In the genomic region with DNA sequence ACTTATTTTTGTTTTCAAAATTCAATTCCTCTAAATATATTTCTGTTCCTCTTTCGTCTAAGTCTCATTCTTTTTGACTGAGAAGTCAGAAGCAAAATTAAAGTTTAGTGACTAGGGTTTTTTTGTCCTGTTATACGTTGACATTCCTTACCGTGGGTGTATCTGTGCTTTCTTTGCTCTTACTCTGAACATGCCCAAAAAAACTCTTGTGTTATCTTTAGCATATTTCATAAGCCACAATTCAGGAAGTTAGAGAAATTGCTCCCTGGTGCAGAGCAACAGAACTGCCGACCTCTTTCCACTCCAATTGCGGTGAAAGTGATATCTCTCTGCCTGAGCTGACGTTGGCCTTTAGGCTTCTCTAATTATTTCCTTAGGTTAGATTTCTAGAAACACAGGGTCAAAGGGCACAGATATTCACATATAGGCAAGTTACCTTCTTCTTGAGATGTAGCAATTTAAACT, we compare ENCODE assay signal across 9 cellular contexts.
A peak's percentile ranks its signal among the peaks of the same experiment; 100 is the strongest.
DNase-seq lines count a peak whose midpoint lies in the region; ATAC-seq, FAIRE-seq and TF ChIP-seq lines count a peak whose summit lies in the region.
"Had no signal": no experiment of that assay in that cellular context is flagged by ENCODE, and none has a peak within 500 bp of the region (broad histone marks: within the 10 kb centered on the region; RNA-seq: fewer than 3 reads in every experiment).

No MANE protein-coding gene starts in this region.

- intact Hi-C loops in kidney (cut with DNase I): no loop called here

- 3 to 48% (median 3%) methylated on average over 6 of the region's 6 CpGs for WGBS in adipose tissue, 3 donors

- H3K27ac ChIP-seq in adipose tissue (ENCODE audit: low read depth, low read length) (peak overlapping the region; percentile 95), kidney (ENCODE audit: low read depth in 2 of 2, low read length in 2 of 2) (peak overlapping the region; percentile 92 to 94)
- H3K27ac ChIP-seq: VCaP had no signal

- peak; percentile 21 for ATAC-seq in GM19043 (IDR thresholded peaks at IDR 0.05; ENCODE audit: low read depth, unreplicated experiment)

- peaks cover 12 to 15% of the 10 kb centered on the region in 2 donors for H3K4me1 ChIP-seq in kidney (ENCODE audit: control insufficient read depth in 1 of 2, insufficient read depth in 1 of 2, low read depth in 1 of 2, low read length in 2 of 2)

- DNase-seq in LHCN-M2 (ENCODE audit: low read depth): peak; percentile 76
- no peak for DNase-seq in kidney
- peak; percentile 70 for DNase-seq in superior temporal gyrus (ENCODE audit: extremely low spot score)
- DNase-seq in NCI-H2196 treated with DMSO at 0.1 percent for 48 hours (lab: John Stamatoyannopoulos, UW; ENCODE audit: unreplicated experiment): no peak
- no peak for DNase-seq in D341Med (ENCODE audit: low spot score)
- no peak for DNase-seq in NCI-H128 (lab: John Stamatoyannopoulos, UW; ENCODE audit: unreplicated experiment)

- FAIRE-seq in kidney (lab: Jason Lieb, UNC): no peak

- H3K9me3 ChIP-seq in kidney (ENCODE audit: control insufficient read depth in 1 of 2, low read length in 2 of 2): no peaks in the 10 kb centered on the region

- no peak overlapping the region for H3K9ac ChIP-seq in kidney (ENCODE audit: low read length in 2 of 2)

- H3K36me3 ChIP-seq in kidney (ENCODE audit: control insufficient read depth in 1 of 2, insufficient read depth in 2 of 2, low read length in 2 of 2): no peaks in the 10 kb centered on the region

- TF ChIP-seq CTCF in kidney (IDR thresholded peaks at IDR 0.05; ENCODE audit: borderline replicate concordance, extremely low read depth, insufficient read depth): no peak

- no peak overlapping the region for H3K4me3 ChIP-seq in kidney (ENCODE audit: low read length in 2 of 2)

Comparison
In these comparisons a context has a peak if more than half of its experiments do, and no peak if none do; other contexts are left out.
1. DNase-seq: peak in LHCN-M2 (single experiment) and superior temporal gyrus (single experiment); none in kidney (single experiment), NCI-H2196 treated with DMSO at 0.1 percent for 48 hours (single experiment), D341Med (single experiment) and NCI-H128 (single experiment).